Comparison of ENCODE assay signal across 20 cellular contexts in genomic region chr3:82082796-82083195, GRCh38.
DNase-seq lines count a peak whose midpoint lies in the region; ATAC-seq, FAIRE-seq and TF ChIP-seq lines count a peak whose summit lies in the region.
"Had no signal": no experiment of that assay in that cellular context is flagged by ENCODE, and none has a peak within 500 bp of the region (broad histone marks: within the 10 kb centered on the region; RNA-seq: fewer than 3 reads in every experiment).

No MANE protein-coding gene starts in this region.

- peaks cover 33 to 51% (median 46%) of the 10 kb centered on the region in 10 experiments for H3K4me1 ChIP-seq in BLaER1 treated with 17β-estradiol and CSF1 and Interleukin-3, amounts not matched to agents 10 nM and 100 nM
- H3K4me1 ChIP-seq in keratinocyte (ENCODE audit: control insufficient read depth, extremely low read depth, insufficient read depth, low read length): peaks cover 19% of the 10 kb centered on the region
- H3K4me1 ChIP-seq in mesendoderm (ENCODE audit: control insufficient read depth, low read depth, low read length): no peaks in the 10 kb centered on the region
- H3K4me1 ChIP-seq: A549 had no signal

- no peak overlapping the region for H4K5ac ChIP-seq in mesendoderm (ENCODE audit: low read length)

- no peak overlapping the region for H2BK15ac ChIP-seq in mesendoderm (replicated peaks; ENCODE audit: low read depth)

- no peak overlapping the region for H3K4me3 ChIP-seq in BLaER1 treated with 17β-estradiol and CSF1 and Interleukin-3, amounts not matched to agents 10 nM and 100 nM
- H3K4me3 ChIP-seq in keratinocyte (ENCODE audit: control insufficient read depth in 2 of 3, extremely low read depth in 1 of 3, insufficient read depth in 2 of 3, low read depth in 1 of 3, low read length in 3 of 3) (no peak overlapping the region), mesendoderm (ENCODE audit: low read length) (no peak overlapping the region), H7 (ENCODE audit: insufficient read depth, low read depth, low read length) (no peak overlapping the region)
- H3K4me3 ChIP-seq: A549, PC-9 had no signal

- ATAC-seq in GM19351 (IDR thresholded peaks at IDR 0.05; ENCODE audit: unreplicated experiment) (peak; percentile 40), HG03457 (IDR thresholded peaks at IDR 0.05; ENCODE audit: unreplicated experiment) (no peak)
- ATAC-seq: A549, HCT116 had no signal

- peak overlapping the region in 1 of 11 experiments; percentile 12; a peak in 1 of 22 replicates for H3K27ac ChIP-seq in BLaER1 treated with 17β-estradiol and CSF1 and Interleukin-3, amounts not matched to agents 10 nM and 100 nM
- H3K27ac ChIP-seq in keratinocyte (ENCODE audit: control insufficient read depth, insufficient read depth, low read length) (no peak overlapping the region), mesendoderm (ENCODE audit: low read depth, low read length) (no peak overlapping the region)
- H3K27ac ChIP-seq: A549, PC-9 had no signal

- DNase-seq in astrocyte of the hippocampus (ENCODE audit: low read depth, low spot score) (peak; percentile 31), keratinocyte (ENCODE audit: low read depth, low spot score) (no peak), mesendoderm (no peak), H7 (no peak)
- DNase-seq in activated CD8-positive, alpha-beta memory T cell treated with anti-CD3 and anti-CD28 coated beads, Interleukin-2, amount 50 U/mL, for 4 hours: no peak
- DNase-seq: CD4-positive, CD25-positive, alpha-beta regulatory T cell; DMS53; GF-D8; MV-4-11; NCI-H1417 treated with DMSO at 0.1 percent for 48 hours; NCI-H2081 treated with DMSO at 0.1 percent for 48 hours; NCI-H2227 treated with DMSO at 0.1 percent for 48 hours; NCI-H526; PC-9; SK-N-SH had no signal

- H3K9me1 ChIP-seq in keratinocyte (ENCODE audit: control insufficient read depth, extremely low read depth, insufficient read depth, low read length): no peaks in the 10 kb centered on the region

- H2BK5ac ChIP-seq in mesendoderm (ENCODE audit: low read length): no peak overlapping the region

- H3K23ac ChIP-seq in mesendoderm (ENCODE audit: low read length): no peak overlapping the region

- H3K9me3 ChIP-seq in BLaER1 treated with 17β-estradiol and CSF1 and Interleukin-3, amounts not matched to agents 10 nM and 100 nM (replicated peaks in 1 of 11): no peaks in the 10 kb centered on the region
- H3K9me3 ChIP-seq in keratinocyte (ENCODE audit: control insufficient read depth, low read depth, low read length): no peaks in the 10 kb centered on the region
- H3K9me3 ChIP-seq: A549, SK-N-SH had no signal

- H3K9ac ChIP-seq in BLaER1 treated with 17β-estradiol and CSF1 and Interleukin-3, amounts not matched to agents 10 nM and 100 nM: no peak overlapping the region
- H3K9ac ChIP-seq in keratinocyte (ENCODE audit: control insufficient read depth, extremely low read depth, insufficient read depth, low read length): no peak overlapping the region
- H3K9ac ChIP-seq in mesendoderm (ENCODE audit: low read length): no peak overlapping the region
- H3K9ac ChIP-seq: SK-N-SH had no signal

- no peak for FAIRE-seq in keratinocyte (lab: Jason Lieb, UNC)
- FAIRE-seq: A549 had no signal

- H3K27me3 ChIP-seq in BLaER1 treated with 17β-estradiol and CSF1 and Interleukin-3, amounts not matched to agents 10 nM and 100 nM: 0 out of 22 replicates have a peak, but pooled peaks cover 0 to 5% (median 0%) of the 10 kb centered on the region in 11 experiments
- H3K27me3 ChIP-seq in keratinocyte (ENCODE audit: control insufficient read depth, extremely low read depth, insufficient read depth, low read length) (no peaks in the 10 kb centered on the region), mesendoderm (ENCODE audit: insufficient read depth, low read length, poor library complexity) (no peaks in the 10 kb centered on the region), H7 (ENCODE audit: control insufficient read depth, insufficient read depth, low read length) (no peaks in the 10 kb centered on the region)

- H3K79me2 ChIP-seq in keratinocyte (ENCODE audit: control insufficient read depth, insufficient read depth, low read length) (no peaks in the 10 kb centered on the region), mesendoderm (ENCODE audit: control insufficient read depth, insufficient read depth, low read length) (no peaks in the 10 kb centered on the region)

- H3K18ac ChIP-seq in mesendoderm (ENCODE audit: low read length): no peak overlapping the region

- no peaks in the 10 kb centered on the region for H3K79me1 ChIP-seq in mesendoderm (ENCODE audit: low read length)

- H3K4me2 ChIP-seq in BLaER1 treated with 17β-estradiol and CSF1 and Interleukin-3, amounts not matched to agents 10 nM and 100 nM: peak overlapping the region in 9 of 11 experiments; percentile 29 to 76 (median 52); a peak in 18 of 22 replicates
- H3K4me2 ChIP-seq in keratinocyte (ENCODE audit: control insufficient read depth, extremely low read depth, insufficient read depth, low read depth, low read length) (no peak overlapping the region), mesendoderm (ENCODE audit: low read length) (no peak overlapping the region)
- H3K4me2 ChIP-seq: A549, PC-9, SK-N-SH had no signal

- no peak overlapping the region for H3K4ac ChIP-seq in mesendoderm (ENCODE audit: low read depth, low read length)

- no peak for TF ChIP-seq CTCF in keratinocyte (optimal IDR thresholded peaks at IDR 0.05 in 1 of 3, IDR thresholded peaks at IDR 0.05 in 1 of 3, conservative IDR thresholded peaks at IDR 0.05 in 1 of 3; ENCODE audit: extremely low read depth in 1 of 3, insufficient read depth in 2 of 3, low read length in 3 of 3)

- no peak overlapping the region for H2BK120ac ChIP-seq in mesendoderm (ENCODE audit: low read depth, low read length)

- H4K20me1 ChIP-seq in BLaER1 treated with 17β-estradiol and CSF1 and Interleukin-3, amounts not matched to agents 10 nM and 100 nM: no peaks in the 10 kb centered on the region
- H4K20me1 ChIP-seq in keratinocyte (ENCODE audit: control insufficient read depth, extremely low read depth, insufficient read depth, low read length): no peaks in the 10 kb centered on the region

- H3K56ac ChIP-seq in mesendoderm (ENCODE audit: low read length): no peak overlapping the region

- dilution Hi-C loops in keratinocyte (cut with MboI; ENCODE audit: extremely low pct_ligation_motif_present, low sequenced_read_pairs): no loop called here

- H4K8ac ChIP-seq in mesendoderm (ENCODE audit: low read depth, low read length): no peak overlapping the region

- H2AFZ ChIP-seq in keratinocyte (ENCODE audit: control insufficient read depth, low read length): peak overlapping the region; percentile 4
- H2AFZ ChIP-seq: PC-9 had no signal

- no peaks in the 10 kb centered on the region for H3K36me3 ChIP-seq in BLaER1 treated with 17β-estradiol and CSF1 and Interleukin-3, amounts not matched to agents 10 nM and 100 nM
- H3K36me3 ChIP-seq in keratinocyte (ENCODE audit: control insufficient read depth in 2 of 2, extremely low read depth in 1 of 2, insufficient read depth in 2 of 2, low read length in 2 of 2) (no peaks in the 10 kb centered on the region), mesendoderm (ENCODE audit: control insufficient read depth, insufficient read depth, low read length) (no peaks in the 10 kb centered on the region), H7 (replicated peaks; ENCODE audit: control insufficient read depth, insufficient read depth, low read length) (no peaks in the 10 kb centered on the region)

- no peak overlapping the region for H2AK5ac ChIP-seq in mesendoderm (ENCODE audit: low read length)

Comparison
In these comparisons a context has a peak if more than half of its experiments do, and no peak if none do; other contexts are left out.
1. H3K4me2 ChIP-seq: peak in BLaER1 treated with 17β-estradiol and CSF1 and Interleukin-3, amounts not matched to agents 10 nM and 100 nM (9 of 11); none in keratinocyte (single experiment) and mesendoderm (single experiment).